8 cellular contexts compared by ENCODE assay signal in the genomic region with DNA sequence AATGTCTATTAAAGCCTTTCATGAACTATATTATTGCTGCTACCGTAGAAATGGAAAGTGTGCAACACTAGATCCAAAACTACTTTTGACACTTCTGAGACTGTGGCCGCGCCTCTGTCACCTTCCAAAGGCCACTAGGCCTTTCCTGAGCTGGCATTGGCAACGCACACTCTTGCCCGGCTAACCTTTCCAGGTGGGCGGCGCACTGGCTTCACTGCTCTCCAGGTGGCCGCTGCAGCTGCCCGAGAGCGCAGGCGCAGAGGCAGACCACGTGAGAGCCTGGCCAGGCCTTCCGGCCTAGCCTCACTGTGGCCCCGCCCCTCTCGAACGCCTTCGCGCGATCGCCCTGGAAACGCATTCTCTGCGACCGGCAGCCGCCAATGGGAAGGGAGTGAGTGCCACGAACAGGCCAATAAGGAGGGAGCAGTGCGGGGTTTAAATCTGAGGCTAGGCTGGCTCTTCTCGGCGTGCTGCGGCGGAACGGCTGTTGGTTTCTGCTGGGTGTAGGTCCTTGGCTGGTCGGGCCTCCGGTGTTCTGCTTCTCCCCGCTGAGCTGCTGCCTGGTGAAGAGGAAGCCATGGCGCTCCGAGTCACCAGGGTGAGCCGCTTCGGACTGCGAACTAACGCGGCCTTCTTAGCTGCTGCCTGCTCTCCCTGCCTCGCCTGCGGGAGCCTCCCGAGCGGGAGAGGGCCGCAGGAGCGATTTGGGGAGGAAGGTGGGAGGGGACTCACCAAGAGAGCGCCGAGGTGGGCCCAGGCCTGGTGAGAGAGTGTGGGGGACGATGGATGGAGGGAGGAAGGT. TPM values are rescaled to one million over a fixed set of nuclear protein-coding genes. Genes with fewer than 3 reads are reported as not detected.
DNase-seq lines count a peak whose midpoint lies in the region; ATAC-seq and TF ChIP-seq lines count a peak whose summit lies in the region.

A gene (plus strand): TSS at position 465 of the 802 bp plus-strand sequence. CDS start 113 bp downstream, at position 578.

- H3K4me1 Mint-ChIP-seq in activated CD4-positive, alpha-beta T cell treated with anti-CD3 and anti-CD28 coated beads, Interleukin-2, amount 10 ng/mL, durations not matched to agents 24 days and 14 days = peaks cover 33% of the 10 kb centered on the region

- intact Hi-C loops in activated CD4-positive, alpha-beta T cell treated with anti-CD3 and anti-CD28 coated beads, Interleukin-2, amount 10 ng/mL, durations not matched to agents 24 days and 14 days (cut with micrococcal nuclease) = loop anchor here (1.0 to 5.0 kb wide), 6 partner anchors 22 to 950 kb away; a partner anchor contains a TSS

- peak within 1 kb of the TSS; percentile 95 for H3K27ac ChIP-seq in C4-2B

- H3K27me3 Mint-ChIP-seq in activated CD4-positive, alpha-beta T cell treated with anti-CD3 and anti-CD28 coated beads, Interleukin-2, amount 10 ng/mL, durations not matched to agents 24 days and 14 days = peaks cover 2% of the 10 kb centered on the region

- H3K36me3 Mint-ChIP-seq in activated CD4-positive, alpha-beta T cell treated with anti-CD3 and anti-CD28 coated beads, Interleukin-2, amount 10 ng/mL, durations not matched to agents 24 days and 14 days (ENCODE audit: low read depth) = peaks cover 39% of the 10 kb centered on the region

- H3K9me3 Mint-ChIP-seq in activated CD4-positive, alpha-beta T cell treated with anti-CD3 and anti-CD28 coated beads, Interleukin-2, amount 10 ng/mL, durations not matched to agents 24 days and 14 days = no peaks in the 10 kb centered on the region

- H3K27ac Mint-ChIP-seq in activated CD4-positive, alpha-beta T cell treated with anti-CD3 and anti-CD28 coated beads, Interleukin-2, amount 10 ng/mL, durations not matched to agents 24 days and 14 days = peak within 1 kb of the TSS; percentile 95

- ATAC-seq in GM19372 (IDR thresholded peaks at IDR 0.05; ENCODE audit: low read depth, unreplicated experiment) (peak; percentile 98), HG03521 (IDR thresholded peaks at IDR 0.05; ENCODE audit: unreplicated experiment) (peak; percentile 98)

- DNase-seq in NCI-H69 (lab: John Stamatoyannopoulos, UW) (peak; percentile 100), cortex of kidney (lab: John Stamatoyannopoulos, UW) (peak; percentile 45), left kidney (ENCODE audit: low read depth, low spot score) (peak; percentile 100)
- peak; percentile 100 for DNase-seq in activated CD4-positive, alpha-beta T cell treated with anti-CD3 and anti-CD28 coated beads, Interleukin-2, amount 10 ng/mL, durations not matched to agents 24 days and 14 days
- peak; percentile 99 for DNase-seq in stimulated activated CD4-positive, alpha-beta T cell treated with anti-CD3 and anti-CD28 coated beads, Interleukin-1b, Interleukin-23, amount 100 ng/mL, for 48 hours

- H3K4me3 Mint-ChIP-seq in activated CD4-positive, alpha-beta T cell treated with anti-CD3 and anti-CD28 coated beads, Interleukin-2, amount 10 ng/mL, durations not matched to agents 24 days and 14 days = peak within 1 kb of the TSS; percentile 98

- TF ChIP-seq CTCF in C4-2B (conservative IDR thresholded peaks at IDR 0.05) = no peak

RNA-seq across cellular contexts. Expression of the gene that starts here (rescaled TPM):
- 117 and 122 TPM in 2 replicates for total RNA-seq in activated CD4-positive, alpha-beta T cell treated with anti-CD3 and anti-CD28 coated beads, Interleukin-2, amount 10 ng/mL, durations not matched to agents 24 days and 14 days

Comparison
In these comparisons a context has a peak if more than half of its experiments do, and no peak if none do; other contexts are left out.
1. Peak in every context shown above with its lines: DNase-seq, ATAC-seq and H3K27ac ChIP-seq.
2. DNase-seq: peak in every context shown above with its lines; median percentile 100 in NCI-H69; 100 in activated CD4-positive, alpha-beta T cell treated with anti-CD3 and anti-CD28 coated beads, Interleukin-2, amount 10 ng/mL, durations not matched to agents 24 days and 14 days; 100 in left kidney; 99 in stimulated activated CD4-positive, alpha-beta T cell treated with anti-CD3 and anti-CD28 coated beads, Interleukin-1b, Interleukin-23, amount 100 ng/mL, for 48 hours; 45 in cortex of kidney.